ENCODE assay signal across 20 cellular contexts in genomic region chr4:146073517-146073916, GRCh38.
DNase-seq lines count a peak whose midpoint lies in the region; ATAC-seq lines count a peak whose summit lies in the region.
"Had no signal": no experiment of that assay in that cellular context is flagged by ENCODE, and none has a peak within 500 bp of the region (broad histone marks: within the 10 kb centered on the region; RNA-seq: fewer than 3 reads in every experiment).

No MANE protein-coding gene starts in this region.

- peak; percentile 11 for DNase-seq in glomerular visceral epithelial cell (ENCODE audit: extremely low spot score)
- DNase-seq in stimulated activated naive CD4-positive, alpha-beta T cell (lab: John Stamatoyannopoulos, UW) = no peak
- DNase-seq in T-helper 1 cell = no peak
- DNase-seq in GF-D8 (lab: John Stamatoyannopoulos, UW) = no peak
- DNase-seq: activated CD4-positive, alpha-beta T cell treated with anti-CD3 and anti-CD28 coated beads for 4 hours; activated naive CD8-positive, alpha-beta T cell treated with anti-CD3 and anti-CD28 coated beads, Interleukin-2, amount 10 ng/mL, durations not matched to agents 7 days and 5 days; activated T-cell treated with anti-CD3 and anti-CD28 coated beads for 4 hours; CD4-positive, CD25-positive, alpha-beta regulatory T cell; central memory CD4-positive, alpha-beta T cell; effector memory CD8-positive, alpha-beta T cell; foreskin keratinocyte; NCI-H1417; NCI-H510A; retina; T-helper 17 cell; testis had no signal

- ATAC-seq in GM18508 (IDR thresholded peaks at IDR 0.05; ENCODE audit: insufficient read depth, unreplicated experiment) = peak; percentile 70
- peak; percentile 82 for ATAC-seq in GM21529 (IDR thresholded peaks at IDR 0.05; ENCODE audit: unreplicated experiment)
- peak; percentile 59 for ATAC-seq in HG03442 (IDR thresholded peaks at IDR 0.05; ENCODE audit: unreplicated experiment)
- ATAC-seq: effector memory CD8-positive, alpha-beta T cell; foreskin keratinocyte; K562; T-helper 17 cell had no signal
